In the genomic region with DNA sequence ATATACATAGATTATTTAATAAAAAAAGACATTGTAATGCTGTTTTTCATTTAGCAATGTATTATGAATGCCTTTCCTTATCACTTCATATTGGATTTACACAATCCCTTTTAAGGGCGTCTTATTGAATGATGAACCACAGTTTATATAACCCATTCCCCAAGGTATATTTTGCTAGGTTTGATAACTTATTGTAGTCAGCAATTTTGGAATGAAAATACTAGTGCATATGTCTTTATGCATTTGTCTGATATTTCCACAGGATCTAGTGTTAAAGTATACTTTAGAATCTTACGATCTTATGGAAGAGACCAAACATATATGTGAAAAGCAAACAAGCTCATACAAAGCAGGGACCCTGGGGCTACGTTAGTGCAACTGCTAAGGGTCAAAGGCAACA, we compare ENCODE assay signal across 29 cellular contexts.
"Had no signal": no experiment of that assay in that cellular context is flagged by ENCODE, and none has a peak within 500 bp of the region (broad histone marks: within the 10 kb centered on the region; RNA-seq: fewer than 3 reads in every experiment).

No MANE protein-coding gene starts in this region.

- FAIRE-seq: colon, endometrium, endothelial cell of umbilical vein, frontal cortex had no signal

- H3K9me3 ChIP-seq: colonic mucosa, esophagus muscularis mucosa, esophagus squamous epithelium, gastrocnemius medialis, gastroesophageal sphincter, heart left ventricle, heart right ventricle had no signal

- H3K27me3 ChIP-seq: colonic mucosa, esophagus muscularis mucosa, esophagus squamous epithelium, foreskin keratinocyte, gastrocnemius medialis, gastroesophageal sphincter had no signal

- H3K27ac Mint-ChIP-seq: dendritic cell treated with granulocyte-macrophage colony-stimulating factor and Interleukin-4, amounts not matched to agents 40 ng/mL and 50 ng/mL, for 4 days; effector memory CD8-positive, alpha-beta T cell; endodermal cell had no signal

- H3K27ac ChIP-seq: colonic mucosa, coronary artery, dorsolateral prefrontal cortex, epithelial cell of prostate, esophagus muscularis mucosa, esophagus squamous epithelium, foreskin keratinocyte, gastrocnemius medialis, gastroesophageal sphincter, heart left ventricle, heart right ventricle had no signal

- DNase-seq: colonic mucosa; cortex of kidney; dermis blood vessel endothelial cell; dorsolateral prefrontal cortex; effector CD4-positive, alpha-beta T cell; effector CD8-positive, alpha-beta T cell; effector memory CD4-positive, alpha-beta T cell; effector memory CD8-positive, alpha-beta T cell; endodermal cell; erythroblast; esophagus squamous epithelium; foreskin fibroblast; foreskin keratinocyte; foreskin melanocyte; gastrocnemius medialis; glutamatergic neuron; head of caudate nucleus; heart left ventricle; heart right ventricle had no signal

- ATAC-seq: effector memory CD8-positive, alpha-beta T cell; esophagus mucosa; foreskin keratinocyte; gastrocnemius medialis; gastroesophageal sphincter; heart left ventricle; heart right ventricle had no signal

- H3K9me3 Mint-ChIP-seq: dendritic cell treated with granulocyte-macrophage colony-stimulating factor and Interleukin-4, amounts not matched to agents 40 ng/mL and 50 ng/mL, for 4 days; effector memory CD8-positive, alpha-beta T cell; endodermal cell had no signal

- H3K36me3 ChIP-seq: colonic mucosa, esophagus muscularis mucosa, esophagus squamous epithelium, gastrocnemius medialis, gastroesophageal sphincter, heart left ventricle, heart right ventricle had no signal

- H3K4me3 Mint-ChIP-seq: dendritic cell treated with granulocyte-macrophage colony-stimulating factor and Interleukin-4, amounts not matched to agents 40 ng/mL and 50 ng/mL, for 4 days; effector memory CD8-positive, alpha-beta T cell; endodermal cell had no signal

- H3K4me1 ChIP-seq: colonic mucosa, esophagus muscularis mucosa, esophagus squamous epithelium, foreskin keratinocyte, gastrocnemius medialis, gastroesophageal sphincter, heart left ventricle, heart right ventricle had no signal

- H3K4me1 Mint-ChIP-seq: endodermal cell had no signal

- H3K4me3 ChIP-seq: colonic mucosa, coronary artery, dorsolateral prefrontal cortex, esophagus muscularis mucosa, esophagus squamous epithelium, gastrocnemius medialis, gastroesophageal sphincter, heart left ventricle, heart right ventricle had no signal

- H3K27me3 Mint-ChIP-seq: dendritic cell treated with granulocyte-macrophage colony-stimulating factor and Interleukin-4, amounts not matched to agents 40 ng/mL and 50 ng/mL, for 4 days; effector memory CD8-positive, alpha-beta T cell had no signal
